26 cellular contexts compared by ENCODE assay signal in genomic region chr14:32480337-32480736, GRCh38.
DNase-seq lines count a peak whose midpoint lies in the region; ATAC-seq and TF ChIP-seq lines count a peak whose summit lies in the region.
"Had no signal": no experiment of that assay in that cellular context is flagged by ENCODE, and none has a peak within 500 bp of the region (broad histone marks: within the 10 kb centered on the region; RNA-seq: fewer than 3 reads in every experiment).

No MANE protein-coding gene starts in this region.

- WGBS in SK-N-SH (ENCODE audit: low lambda C conversion rate): 33% methylated on average over 1 of the region's 1 CpG

- H3K9me2 ChIP-seq in SK-N-SH: no peaks in the 10 kb centered on the region
- H3K9me2 ChIP-seq in Karpas-422 (replicated peaks; ENCODE audit: insufficient read depth, low read length): no peaks in the 10 kb centered on the region

- intact Hi-C loops in left ventricle myocardium inferior (cut with micrococcal nuclease): no loop called here

- CTCF ChIA-PET in SK-N-SH (lab: Yijun Ruan, JAX): no interaction called here

- H3K4me2 ChIP-seq in SK-N-SH (peak overlapping the region; percentile 10; the same call in 1 of the 2 replicates), Karpas-422 (ENCODE audit: low read depth, low read length, poor library complexity, severe bottlenecking) (no peak overlapping the region)

- no peak for ATAC-seq in HG02970 (IDR thresholded peaks at IDR 0.05; ENCODE audit: low FRiP score, unreplicated experiment)
- ATAC-seq: CD8-positive, alpha-beta T cell; GM12878; heart right ventricle; HepG2; left lung; sciatic nerve; T-helper 17 cell had no signal

- H3K27me3 ChIP-seq in SK-N-SH (ENCODE audit: insufficient read depth) (no peaks in the 10 kb centered on the region), left ventricle myocardium inferior (ENCODE audit: low read depth) (no peaks in the 10 kb centered on the region), Karpas-422 (ENCODE audit: low read length) (no peaks in the 10 kb centered on the region)
- H3K27me3 ChIP-seq: brain microvascular endothelial cell, colonic mucosa, heart right ventricle, left lung, uterus had no signal

- no peaks in the 10 kb centered on the region for H3K36me3 ChIP-seq in SK-N-SH (replicated peaks in 1 of 2; ENCODE audit: control insufficient read depth in 1 of 2, insufficient read depth in 2 of 2, low read length in 1 of 2)
- H3K36me3 ChIP-seq in left ventricle myocardium inferior: no peaks in the 10 kb centered on the region
- no peaks in the 10 kb centered on the region for H3K36me3 ChIP-seq in Karpas-422 (ENCODE audit: insufficient read depth, low read length)
- H3K36me3 ChIP-seq: brain microvascular endothelial cell, colonic mucosa, heart right ventricle, left lung, uterus, WERI-Rb-1 had no signal

- H2AFZ ChIP-seq in SK-N-SH (ENCODE audit: low read depth): no peak overlapping the region
- H2AFZ ChIP-seq in Karpas-422 (ENCODE audit: low read length): no peak overlapping the region

- peak overlapping the region; percentile 14; the same call in 1 of the 2 replicates for H3K9ac ChIP-seq in SK-N-SH
- H3K9ac ChIP-seq in Karpas-422 (ENCODE audit: low read length): no peak overlapping the region

- peaks cover 44% of the 10 kb centered on the region for H3F3A ChIP-seq in SK-N-SH (replicated peaks; ENCODE audit: insufficient read depth)

- H3K9me3 ChIP-seq in SK-N-SH: no peaks in the 10 kb centered on the region
- no peaks in the 10 kb centered on the region for H3K9me3 ChIP-seq in left ventricle myocardium inferior (replicated peaks)
- no peaks in the 10 kb centered on the region for H3K9me3 ChIP-seq in Karpas-422 (ENCODE audit: low read length)
- H3K9me3 ChIP-seq: colonic mucosa, left lung, uterus had no signal

- H4K20me1 ChIP-seq in SK-N-SH (ENCODE audit: insufficient read depth): no peaks in the 10 kb centered on the region
- H4K20me1 ChIP-seq in Karpas-422 (ENCODE audit: insufficient read depth, low read depth, low read length): no peaks in the 10 kb centered on the region

- H3K27ac ChIP-seq in SK-N-SH (ENCODE audit: low read depth in 2 of 2, low read length in 1 of 2): peak overlapping the region; percentile 78 to 84
- H3K27ac ChIP-seq in temporal lobe (ENCODE audit: low read depth, low read length): peak overlapping the region; percentile 3
- H3K27ac ChIP-seq in left ventricle myocardium inferior (replicated peaks): no peak overlapping the region
- H3K27ac ChIP-seq in Karpas-422 (ENCODE audit: low read length): no peak overlapping the region
- H3K27ac ChIP-seq: brain microvascular endothelial cell, colonic mucosa, left lung, uterus, WERI-Rb-1 had no signal

- TF ChIP-seq CTCF in SK-N-SH (IDR thresholded peaks at IDR 0.05) (no peak), fibroblast of mammary gland (conservative IDR thresholded peaks at IDR 0.05; ENCODE audit: control insufficient read depth, insufficient read depth, low read depth, low read length) (no peak), left ventricle myocardium inferior (IDR thresholded peaks at IDR 0.05; ENCODE audit: borderline replicate concordance) (no peak)

- H3K79me2 ChIP-seq in SK-N-SH (ENCODE audit: insufficient read depth): no peaks in the 10 kb centered on the region; the same call in 1 of the 2 replicates
- H3K79me2 ChIP-seq in Karpas-422 (ENCODE audit: low read length): no peaks in the 10 kb centered on the region

- H3K4me3 ChIP-seq in SK-N-SH (ENCODE audit: low read depth in 2 of 2, low read length in 1 of 2): no peak overlapping the region
- no peak overlapping the region for H3K4me3 ChIP-seq in fibroblast of mammary gland (ENCODE audit: control insufficient read depth, low read depth, low read length)
- no peak overlapping the region for H3K4me3 ChIP-seq in left ventricle myocardium inferior
- no peak overlapping the region for H3K4me3 ChIP-seq in Karpas-422 (ENCODE audit: low read length)
- H3K4me3 ChIP-seq: colonic mucosa, GM12878, heart right ventricle, left lung, uterus had no signal

- DNase-seq in GM03348 (ENCODE audit: low spot score) (peak; percentile 35), SK-N-SH (no peak), fibroblast of mammary gland (ENCODE audit: low read depth) (peak; percentile 24), left ventricle myocardium inferior (no peak), NCI-H2227 (lab: John Stamatoyannopoulos, UW; ENCODE audit: unreplicated experiment) (no peak), Karpas-422 (no peak)
- DNase-seq: activated CD8-positive, alpha-beta memory T cell treated with anti-CD3 and anti-CD28 coated beads, Interleukin-2, amount 50 U/mL, for 48 hours; activated naive CD8-positive, alpha-beta T cell treated with anti-CD3 and anti-CD28 coated beads for 36 hours; brain microvascular endothelial cell; CD8-positive, alpha-beta T cell; colonic mucosa; DMS53; heart right ventricle; left lung; midbrain; NCI-H1105 treated with DMSO at 0.1 percent for 48 hours; nephron progenitor cell; NK-92 treated with Interleukin-12 subunit alpha and Interleukin-12 subunit beta, amount 100 ng/mL, for 24 hours; T-helper 17 cell; uterus; WERI-Rb-1 had no signal

- TF ChIP-seq EP300 in SK-N-SH (IDR thresholded peaks at IDR 0.05; ENCODE audit: borderline replicate concordance in 1 of 2, low read depth in 1 of 2, low read length in 1 of 2): peak; percentile 54 to 81; a peak in 2 of 4 replicates

- peaks cover 10 to 37% of the 10 kb centered on the region in 2 experiments for H3K4me1 ChIP-seq in SK-N-SH (ENCODE audit: control insufficient read depth in 1 of 2, insufficient read depth in 2 of 2, low read depth in 1 of 2, low read length in 1 of 2)
- peaks cover 52% of the 10 kb centered on the region for H3K4me1 ChIP-seq in left ventricle myocardium inferior
- no peaks in the 10 kb centered on the region for H3K4me1 ChIP-seq in Karpas-422 (ENCODE audit: low read length)
- H3K4me1 ChIP-seq: colonic mucosa, left lung, uterus had no signal

- POLR2A ChIA-PET in SK-N-SH (lab: Yijun Ruan, JAX): no interaction called here

- TF ChIP-seq RAD21 in SK-N-SH (IDR thresholded peaks at IDR 0.05; ENCODE audit: low read length): no peak

TF ChIP-seq in SK-N-SH, 30 proteins besides CTCF, POLR2A, EP300 and RAD21:
- 0 out of 2 replicates have a peak, but pooled peaks have one; percentile 31 for TF ChIP-seq TEAD4 (IDR thresholded peaks at IDR 0.05; ENCODE audit: borderline replicate concordance, insufficient read depth)
- TF ChIP-seq ELF1 (IDR thresholded peaks at IDR 0.05): no peak
- peak; percentile 57; the same call in 1 of the 2 replicates for TF ChIP-seq FOSL2 (IDR thresholded peaks at IDR 0.05; ENCODE audit: borderline replicate concordance, low read depth)
- no peak for TF ChIP-seq POLR2AphosphoS5 (IDR thresholded peaks at IDR 0.05; ENCODE audit: low read depth, low read length)
- peak; percentile 66 for TF ChIP-seq JUND (IDR thresholded peaks at IDR 0.05)
- 0 out of 2 replicates have a peak, but pooled peaks have one; percentile 17 for TF ChIP-seq NFIC (IDR thresholded peaks at IDR 0.05; ENCODE audit: borderline replicate concordance)
- TF ChIP-seq, protein P1, sequence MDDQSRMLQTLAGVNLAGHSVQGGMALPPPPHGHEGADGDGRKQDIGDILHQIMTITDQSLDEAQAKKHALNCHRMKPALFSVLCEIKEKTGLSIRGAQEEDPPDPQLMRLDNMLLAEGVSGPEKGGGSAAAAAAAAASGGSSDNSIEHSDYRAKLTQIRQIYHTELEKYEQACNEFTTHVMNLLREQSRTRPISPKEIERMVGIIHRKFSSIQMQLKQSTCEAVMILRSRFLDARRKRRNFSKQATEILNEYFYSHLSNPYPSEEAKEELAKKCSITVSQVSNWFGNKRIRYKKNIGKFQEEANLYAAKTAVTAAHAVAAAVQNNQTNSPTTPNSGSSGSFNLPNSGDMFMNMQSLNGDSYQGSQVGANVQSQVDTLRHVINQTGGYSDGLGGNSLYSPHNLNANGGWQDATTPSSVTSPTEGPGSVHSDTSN (IDR thresholded peaks at IDR 0.05): peak; percentile 64
- TF ChIP-seq TCF12 (IDR thresholded peaks at IDR 0.05): peak; percentile 82
- peak; percentile 38; the same call in 1 of the 2 replicates for TF ChIP-seq RXRA (IDR thresholded peaks at IDR 0.05; ENCODE audit: borderline replicate concordance, low read depth)
- peak; percentile 48; the same call in 1 of the 2 replicates for TF ChIP-seq FOXM1 (IDR thresholded peaks at IDR 0.05; ENCODE audit: low read depth)
- TF ChIP-seq MEF2A (IDR thresholded peaks at IDR 0.05; ENCODE audit: borderline replicate concordance, low read depth): peak; percentile 95

Comparison
In these comparisons a context has a peak if more than half of its experiments do, and no peak if none do; other contexts are left out.
1. DNase-seq: peak in GM03348 (single experiment) and fibroblast of mammary gland (single experiment); none in SK-N-SH (single experiment), left ventricle myocardium inferior (single experiment), NCI-H2227 (single experiment) and Karpas-422 (single experiment).
2. H3K27ac ChIP-seq: peak in SK-N-SH (2 of 2) and temporal lobe (single experiment); none in left ventricle myocardium inferior (single experiment) and Karpas-422 (single experiment).